Comparison of ENCODE assay signal across 8 cellular contexts in genomic region chr1:109089242-109090015, GRCh38. TPM values are rescaled to one million over a fixed set of nuclear protein-coding genes. Genes with fewer than 3 reads are reported as not detected.
DNase-seq lines count a peak whose midpoint lies in the region; ATAC-seq, FAIRE-seq and TF ChIP-seq lines count a peak whose summit lies in the region.

No MANE protein-coding gene starts in this region.

- peaks cover 4 to 6% of the 10 kb centered on the region in 2 donors for H3K36me3 Mint-ChIP-seq in activated T-cell treated with anti-CD3 and anti-CD28 coated beads, Interleukin-2, amount 50 U/mL, for 72 hours (ENCODE audit: insufficient read depth in 2 of 2)
- H3K36me3 Mint-ChIP-seq in nephron (ENCODE audit: low read depth): peaks cover 19% of the 10 kb centered on the region

- POLR2A ChIA-PET in A549 (lab: Yijun Ruan, JAX): interaction anchor here (1.2 to 3.0 kb wide), 3 partner anchors 11 to 14 kb away, joined by 5 to 51 read pairs (median 10); partner anchors contain the start of gene TAF13

- peak overlapping the region; percentile 95 for H3K27ac ChIP-seq in A549

- H3K4me3 ChIP-seq in A549 (peak overlapping the region; percentile 78), GM06990 (replicated peaks; ENCODE audit: low read depth, low read length) (no peak overlapping the region; the same call in 1 of the 2 replicates), fibroblast of the aortic adventitia (ENCODE audit: low read depth, low read length) (peak overlapping the region; percentile 86)

- H3K36me3 ChIP-seq in GM06990 (ENCODE audit: control insufficient read depth, insufficient read depth, low read length): peaks cover 2% of the 10 kb centered on the region

- H3K27me3 ChIP-seq in GM06990 (replicated peaks; ENCODE audit: control insufficient read depth, insufficient read depth, low read length): no peaks in the 10 kb centered on the region

- no peak for FAIRE-seq in A549 (lab: Jason Lieb, UNC)

- no peak for TF ChIP-seq POLR2A in A549 (IDR thresholded peaks at IDR 0.05; ENCODE audit: low read length)

- H3K27ac Mint-ChIP-seq in activated T-cell treated with anti-CD3 and anti-CD28 coated beads, Interleukin-2, amount 50 U/mL, for 72 hours: peak overlapping the region; percentile 87
- peak overlapping the region; percentile 69 to 97 (median 87) for H3K27ac Mint-ChIP-seq in nephron

- H3K4me3 Mint-ChIP-seq in activated T-cell treated with anti-CD3 and anti-CD28 coated beads, Interleukin-2, amount 50 U/mL, for 72 hours: peak overlapping the region; percentile 90 to 93
- peak overlapping the region; percentile 94 to 95 (median 95) for H3K4me3 Mint-ChIP-seq in nephron

- peak; percentile 66 for TF ChIP-seq CTCF in A549 (IDR thresholded peaks at IDR 0.05)
- peak; percentile 27 for TF ChIP-seq CTCF in GM06990 (IDR thresholded peaks at IDR 0.05; ENCODE audit: insufficient read depth, low read length, poor library complexity, severe bottlenecking)
- peak; percentile 60 for TF ChIP-seq CTCF in fibroblast of the aortic adventitia (IDR thresholded peaks at IDR 0.05; ENCODE audit: insufficient read depth, low read length)
- peak in 2 of 3 experiments; percentile 27 to 40 for TF ChIP-seq CTCF in nephron (IDR thresholded peaks at IDR 0.05; ENCODE audit: unreplicated experiment in 3 of 3)

- no peak for TF ChIP-seq EP300 in A549 (IDR thresholded peaks at IDR 0.05)

- peaks cover 12% of the 10 kb centered on the region for H3K4me1 ChIP-seq in A549

- CTCF ChIA-PET in A549 (lab: Yijun Ruan, JAX): interaction anchor here (0.5 to 2.8 kb wide), 18 partner anchors 8 to 577 kb away, joined by 3 to 20 read pairs (median 4); partner anchors contain the start of genes CLCC1 and TAF13

- peak; percentile 47 to 51 for TF ChIP-seq RAD21 in A549 (conservative IDR thresholded peaks at IDR 0.05 in 1 of 2, IDR thresholded peaks at IDR 0.05 in 1 of 2)

- DNase-seq in A549 (ENCODE audit: low read depth in 1 of 2, low spot score in 1 of 2) (peak; percentile 70 to 85), GM06990 (ENCODE audit: extremely low read depth, insufficient read length) (no peak), NCI-H2196 treated with DMSO at 0.1 percent for 48 hours (lab: John Stamatoyannopoulos, UW; ENCODE audit: unreplicated experiment) (peak; percentile 50), fibroblast of the aortic adventitia (ENCODE audit: low read depth) (peak; percentile 73)
- peak; percentile 27 to 64 for DNase-seq in activated T-cell treated with anti-CD3 and anti-CD28 coated beads, Interleukin-2, amount 50 U/mL, for 72 hours

- H3K4me2 ChIP-seq in A549: peak overlapping the region; percentile 96

- WGBS in A549 (ENCODE audit: missing lambda C conversion rate): 25% methylated on average over 31 of the region's 31 CpGs

- H3K27me3 Mint-ChIP-seq in activated T-cell treated with anti-CD3 and anti-CD28 coated beads, Interleukin-2, amount 50 U/mL, for 72 hours (ENCODE audit: low read depth): no peaks in the 10 kb centered on the region
- no peaks in the 10 kb centered on the region for H3K27me3 Mint-ChIP-seq in nephron (ENCODE audit: low read depth)

- no peaks in the 10 kb centered on the region for H3K9me3 ChIP-seq in A549

- ATAC-seq in A549 (peak; percentile 71 to 76), HG03565 (IDR thresholded peaks at IDR 0.05; ENCODE audit: unreplicated experiment) (no peak), GM19455 (IDR thresholded peaks at IDR 0.05; ENCODE audit: unreplicated experiment) (no peak)
- ATAC-seq in activated T-cell treated with anti-CD3 and anti-CD28 coated beads, Interleukin-2, amount 50 U/mL, for 72 hours (replicated peaks in 1 of 2): no peak

- peaks cover 44% of the 10 kb centered on the region for H3K4me1 Mint-ChIP-seq in activated T-cell treated with anti-CD3 and anti-CD28 coated beads, Interleukin-2, amount 50 U/mL, for 72 hours (ENCODE audit: low read depth)
- peaks cover 22% of the 10 kb centered on the region for H3K4me1 Mint-ChIP-seq in nephron

- no peaks in the 10 kb centered on the region for H3K9me3 Mint-ChIP-seq in activated T-cell treated with anti-CD3 and anti-CD28 coated beads, Interleukin-2, amount 50 U/mL, for 72 hours
- no peaks in the 10 kb centered on the region for H3K9me3 Mint-ChIP-seq in nephron

TF ChIP-seq in A549, 52 proteins besides CTCF, POLR2A, EP300 and RAD21:
- TF ChIP-seq EHMT2 (IDR thresholded peaks at IDR 0.05; ENCODE audit: low read depth) (no peak), BCL3 (IDR thresholded peaks at IDR 0.05) (no peak), SMC3 (IDR thresholded peaks at IDR 0.05) (peak; percentile 61), BHLHE40 (IDR thresholded peaks at IDR 0.05; ENCODE audit: low read depth, low read length) (no peak), MAX (IDR thresholded peaks at IDR 0.05) (0 out of 2 replicates have a peak, but pooled peaks have one; percentile 16), SREBF2 (IDR thresholded peaks at IDR 0.05) (no peak), JUN (IDR thresholded peaks at IDR 0.05) (no peak), CHD2 (IDR thresholded peaks at IDR 0.05; ENCODE audit: low read length, partially characterized antibody) (no peak), FOSB (CRISPR knock-in tag; IDR thresholded peaks at IDR 0.05) (no peak), ZSCAN20 (CRISPR knock-in tag; IDR thresholded peaks at IDR 0.05) (no peak), PHF8 (IDR thresholded peaks at IDR 0.05; ENCODE audit: borderline replicate concordance, low read depth) (no peak), CHD4 (IDR thresholded peaks at IDR 0.05; ENCODE audit: borderline replicate concordance) (no peak)

RNA-seq across cellular contexts. Expression of gene TMEM167B, which starts 1.1 kb away (rescaled TPM):
- polyA plus RNA-seq in A549 (2011; rRNA removed): 10.9 and 13.2 TPM in 2 replicates
- 2.7 and 3.4 TPM in 2 replicates for polyA plus RNA-seq in A549 (2012; cell fraction: cytosol; rRNA removed)
- 0.84 and 1.3 TPM in 2 replicates for polyA plus RNA-seq in A549 (2012; cell fraction: nucleus; rRNA removed)
- polyA plus RNA-seq in A549 (2017; fragmentation: RNase III; extraction: RNeasy Plus Mini Kit Qiagen cat#74134 plus additional on column Dnase treatment): 9.7 to 10.9 TPM (median 10.2 TPM) in 3 replicates
- polyA minus RNA-seq in A549 (2011; rRNA and poly(A)+ RNA removed): 3.5 and 4.9 TPM in 2 replicates
- total RNA-seq in activated T-cell treated with anti-CD3 and anti-CD28 coated beads, Interleukin-2, amount 50 U/mL, for 72 hours: 10 to 100 TPM; 50.2 to 57.1 TPM
- total RNA-seq in fibroblast of the aortic adventitia (ENCODE audit: low replicate concordance): 26.1 and 28.8 TPM in 2 replicates

RNA-seq across cellular contexts. Expression of gene TAF13, which starts 13.6 kb away (rescaled TPM):
- polyA plus RNA-seq in A549 (2011; rRNA removed) (29.0 and 50.5 TPM in 2 replicates), A549 (2017; fragmentation: RNase III; extraction: RNeasy Plus Mini Kit Qiagen cat#74134 plus additional on column Dnase treatment) (46.7 to 50.4 TPM (median 48.7 TPM) in 3 replicates)
- 3.9 and 5.3 TPM in 2 replicates for polyA plus RNA-seq in A549 (2012; cell fraction: cytosol; rRNA removed)
- polyA plus RNA-seq in A549 (2012; cell fraction: nucleus; rRNA removed): 0.66 and 2.3 TPM in 2 replicates
- polyA minus RNA-seq in A549 (2011; rRNA and poly(A)+ RNA removed): 4.4 and 6.7 TPM in 2 replicates
- total RNA-seq in activated T-cell treated with anti-CD3 and anti-CD28 coated beads, Interleukin-2, amount 50 U/mL, for 72 hours: 10 to 100 TPM; 25.9 to 29.4 TPM
- total RNA-seq in fibroblast of the aortic adventitia (ENCODE audit: low replicate concordance): 131 and 287 TPM in 2 replicates

RNA-seq across cellular contexts. Expression of gene ELAPOR1, which starts 24.5 kb away (rescaled TPM):
- polyA plus RNA-seq in A549 (2011; rRNA removed) (0.56 and 0.69 TPM in 2 replicates), A549 (2017; fragmentation: RNase III; extraction: RNeasy Plus Mini Kit Qiagen cat#74134 plus additional on column Dnase treatment) (0.37 to 0.96 TPM (median 0.52 TPM) in 3 replicates)
- polyA plus RNA-seq in A549 (2012; cell fraction: cytosol; rRNA removed): 0.32 and 0.35 TPM in 2 replicates
- polyA plus RNA-seq in A549 (2012; cell fraction: nucleus; rRNA removed): 0.44 and 0.61 TPM in 2 replicates
- polyA minus RNA-seq in A549 (2011; rRNA and poly(A)+ RNA removed): 1.0 TPM in 2 replicates
- 10 to 100 TPM in 1 of 2 donors, 1 to 10 TPM in 1; 9.4 to 10.2 TPM for total RNA-seq in activated T-cell treated with anti-CD3 and anti-CD28 coated beads, Interleukin-2, amount 50 U/mL, for 72 hours
- total RNA-seq in fibroblast of the aortic adventitia (ENCODE audit: low replicate concordance): 0.16 and 0.45 TPM in 2 replicates

RNA-seq across cellular contexts. Expression of gene WDR47, which starts 47.5 kb away (rescaled TPM):
- polyA plus RNA-seq in A549 (2011; rRNA removed): 9.0 and 10.8 TPM in 2 replicates
- polyA plus RNA-seq in A549 (2012; cell fraction: cytosol; rRNA removed): 2.2 and 2.3 TPM in 2 replicates
- polyA plus RNA-seq in A549 (2012; cell fraction: nucleus; rRNA removed): 2.4 and 3.3 TPM in 2 replicates
- 5.2 to 5.6 TPM (median 5.5 TPM) in 3 replicates for polyA plus RNA-seq in A549 (2017; fragmentation: RNase III; extraction: RNeasy Plus Mini Kit Qiagen cat#74134 plus additional on column Dnase treatment)
- polyA minus RNA-seq in A549 (2011; rRNA and poly(A)+ RNA removed): 4.3 and 4.5 TPM in 2 replicates
- 1 to 10 TPM; 7.5 to 9.5 TPM for total RNA-seq in activated T-cell treated with anti-CD3 and anti-CD28 coated beads, Interleukin-2, amount 50 U/mL, for 72 hours
- total RNA-seq in fibroblast of the aortic adventitia (ENCODE audit: low replicate concordance): 22.1 and 26.0 TPM in 2 replicates

Comparison
In these comparisons a context has a peak if more than half of its experiments do, and no peak if none do; other contexts are left out.
1. ATAC-seq: peak in A549 (2 of 2); none in activated T-cell treated with anti-CD3 and anti-CD28 coated beads, Interleukin-2, amount 50 U/mL, for 72 hours (0 of 2), HG03565 (single experiment) and GM19455 (single experiment).
2. Peak in every context shown above with its lines, with median percentiles within 50 percentile points of each other: CTCF ChIP-seq.